ENCODE assay signal across 8 cellular contexts in the genomic region with DNA sequence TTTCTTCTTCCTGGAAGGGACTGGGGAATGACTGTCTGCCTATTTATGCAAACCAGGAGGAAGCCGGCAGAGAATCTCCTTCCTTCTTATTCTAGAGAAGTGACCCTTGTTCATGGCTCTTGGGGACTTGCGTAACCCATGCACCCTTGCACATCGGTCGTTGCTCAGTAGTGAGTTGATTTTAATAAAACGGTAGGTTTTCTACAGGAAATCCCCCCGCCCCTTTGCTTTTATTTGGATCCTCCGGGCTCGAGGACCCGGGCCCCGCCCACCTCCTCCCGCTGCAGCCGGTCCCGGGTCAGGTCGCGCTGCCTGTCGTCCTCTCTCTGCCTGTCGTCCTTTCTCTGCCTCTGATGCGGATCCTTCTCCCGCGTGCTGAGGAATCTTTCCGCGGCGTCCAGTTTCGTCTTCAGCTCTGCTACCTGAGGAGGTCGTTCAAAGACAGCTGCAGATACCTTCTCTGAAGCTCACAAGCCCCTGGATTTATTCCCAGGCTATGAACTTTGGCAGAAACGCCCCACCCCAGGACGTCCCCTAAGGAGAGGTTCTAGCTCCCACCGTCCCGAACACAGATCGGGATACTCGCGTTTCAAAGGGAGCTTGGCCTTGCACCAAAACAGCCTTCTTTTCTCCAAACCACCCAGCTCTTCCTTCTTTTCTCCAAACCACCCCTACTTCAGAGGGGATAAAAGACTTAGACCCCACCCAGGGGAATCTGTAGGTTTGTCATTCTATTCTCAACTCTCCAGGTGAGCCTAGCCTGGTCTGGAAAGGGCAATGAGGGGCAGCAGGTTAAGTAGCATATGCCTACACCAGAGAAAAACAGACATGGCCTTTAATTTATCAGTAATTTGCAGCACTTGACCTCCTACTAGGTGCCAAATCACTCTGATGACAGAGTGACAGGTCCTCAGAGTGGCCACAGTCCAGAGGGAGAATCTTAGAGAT. TPM values are rescaled to one million over a fixed set of nuclear protein-coding genes. Genes with fewer than 3 reads are reported as not detected.
DNase-seq lines count a peak whose midpoint lies in the region; ATAC-seq, FAIRE-seq and TF ChIP-seq lines count a peak whose summit lies in the region.

No MANE protein-coding gene starts in this region.

- 0 out of 2 replicates have a peak overlapping the region, but pooled peaks have one; percentile 38 for H3K14ac ChIP-seq in IMR-90 (replicated peaks; ENCODE audit: low read depth, low read length)

- intact Hi-C loops in IMR-90 (cut with micrococcal nuclease) = no loop called here

- H3K27ac Mint-ChIP-seq in neural progenitor cell = peak overlapping the region; percentile 46

- H3K18ac ChIP-seq in IMR-90 (ENCODE audit: low read depth, low read length) = peak overlapping the region; percentile 8; the same call in 1 of the 2 replicates

- H2BK5ac ChIP-seq in IMR-90 (ENCODE audit: low read depth, low read length, poor library complexity, severe bottlenecking) = no peak overlapping the region

- peak overlapping the region; percentile 15; the same call in 1 of the 2 replicates for H4K5ac ChIP-seq in IMR-90 (ENCODE audit: low read depth, low read length)

- H3K4me1 Mint-ChIP-seq in neural progenitor cell = peaks cover 8% of the 10 kb centered on the region

- H3K56ac ChIP-seq in IMR-90 (ENCODE audit: extremely low read depth, insufficient read depth, low read length) = no peak overlapping the region

- peaks cover 2% of the 10 kb centered on the region for H3K27me3 Mint-ChIP-seq in neural progenitor cell (ENCODE audit: insufficient read depth, low read depth)

- H3K9ac ChIP-seq in IMR-90 (ENCODE audit: low read depth, low read length) = peak overlapping the region; percentile 36; the same call in 1 of the 2 replicates
- H3K9ac ChIP-seq in neural progenitor cell = no peak overlapping the region

- TF ChIP-seq POLR2A in IMR-90 (IDR thresholded peaks at IDR 0.05; ENCODE audit: low read depth, low read length) = no peak

- dilution Hi-C loops in IMR-90 (cut with HindIII; ENCODE audit: low sequenced_read_pairs, unreplicated experiment) = no loop called here

- H3K9me3 ChIP-seq in IMR-90 (ENCODE audit: control insufficient read depth, insufficient read depth, low read length) (no peaks in the 10 kb centered on the region), neural progenitor cell (ENCODE audit: low read depth) (no peaks in the 10 kb centered on the region)

- CTCF ChIA-PET in IMR-90 (lab: Yijun Ruan, JAX) = interaction anchor here (1.0 kb wide), 1 partner anchor 10 kb away, joined by 4 read pairs; no protein-coding TSS in a partner anchor

- H4K8ac ChIP-seq in IMR-90 (ENCODE audit: low read depth in 2 of 2, low read length in 2 of 2) = peak overlapping the region; percentile 2 to 87; a peak in 2 of 4 replicates

- H3K27me3 ChIP-seq in IMR-90 (ENCODE audit: control insufficient read depth, insufficient read depth, low read length) (no peaks in the 10 kb centered on the region), neural progenitor cell (peaks cover 21% of the 10 kb centered on the region)

- H3K4me3 ChIP-seq in IMR-90 (ENCODE audit: insufficient read depth, low read depth, low read length) = peak overlapping the region; percentile 40
- H3K4me3 ChIP-seq in fibroblast of the aortic adventitia (ENCODE audit: low read depth, low read length) = peak overlapping the region; percentile 63
- peak overlapping the region; percentile 71 for H3K4me3 ChIP-seq in neural progenitor cell

- peak overlapping the region; percentile 20 for H4K91ac ChIP-seq in IMR-90 (ENCODE audit: insufficient read depth, low read depth, low read length)

- peak overlapping the region; percentile 94 for H3K4me3 Mint-ChIP-seq in neural progenitor cell

- peak overlapping the region; percentile 82 for H3K4me2 ChIP-seq in IMR-90 (ENCODE audit: low read depth, low read length)
- peak overlapping the region; percentile 83 for H3K4me2 ChIP-seq in neural progenitor cell

- ATAC-seq in IMR-90 (ENCODE audit: low read depth) (peak; percentile 69), GM21528 (IDR thresholded peaks at IDR 0.05; ENCODE audit: low FRiP score, unreplicated experiment) (no peak)

- H4K20me1 ChIP-seq in IMR-90 (ENCODE audit: insufficient read depth, low read length) = no peaks in the 10 kb centered on the region
- no peaks in the 10 kb centered on the region for H4K20me1 ChIP-seq in neural progenitor cell (ENCODE audit: low read depth)

- H2AFZ ChIP-seq in IMR-90 (replicated peaks; ENCODE audit: low read length, poor library complexity) (peak overlapping the region; percentile 72), neural progenitor cell (replicated peaks) (peak overlapping the region; percentile 98)

- H2AK5ac ChIP-seq in IMR-90 (ENCODE audit: low read depth, low read length) = no peak overlapping the region

- H3K27ac ChIP-seq in IMR-90 (ENCODE audit: insufficient read depth, low read length) (no peak overlapping the region), neural progenitor cell (no peak overlapping the region)

- in situ Hi-C loops in IMR-90 (cut with MboI; ENCODE audit: low sequenced_read_pairs) = no loop called here

- peak; percentile 59 for DNase-seq in AG08396 (ENCODE audit: low spot score)
- DNase-seq in IMR-90 = peak; percentile 15
- DNase-seq in activated T-cell treated with anti-CD3 and anti-CD28 coated beads, Interleukin-2, amount 50 U/mL, for 1 hour = peak; percentile 45
- peak; percentile 24 for DNase-seq in fibroblast of the aortic adventitia (ENCODE audit: low read depth)
- peak; percentile 77 for DNase-seq in neural progenitor cell (ENCODE audit: low spot score)
- DNase-seq in GM19240 (ENCODE audit: insufficient read length, low spot score) = no peak
- DNase-seq in GM19239 (ENCODE audit: insufficient read length, low spot score) = no peak

- no peaks in the 10 kb centered on the region for H3K9me1 ChIP-seq in IMR-90 (ENCODE audit: insufficient read depth, low read length)

- H3K79me1 ChIP-seq in IMR-90 (ENCODE audit: low read depth in 1 of 2, low read length in 2 of 2) = no peaks in the 10 kb centered on the region

- no peaks in the 10 kb centered on the region for H3F3A ChIP-seq in neural progenitor cell (ENCODE audit: low read depth)

- H2BK15ac ChIP-seq in IMR-90 (ENCODE audit: low read depth, low read length) = 0 out of 3 replicates have a peak overlapping the region, but pooled peaks have one; percentile 12

- no peak for TF ChIP-seq RAD21 in IMR-90 (IDR thresholded peaks at IDR 0.05; ENCODE audit: low read length)

- peak overlapping the region; percentile 11; the same call in 1 of the 2 replicates for H3K23ac ChIP-seq in IMR-90 (ENCODE audit: low read depth, low read length)

- H3K9me3 Mint-ChIP-seq in neural progenitor cell = no peaks in the 10 kb centered on the region

- no peaks in the 10 kb centered on the region for H3K4me1 ChIP-seq in IMR-90 (ENCODE audit: control insufficient read depth, insufficient read depth, low read length)
- peaks cover 3% of the 10 kb centered on the region for H3K4me1 ChIP-seq in neural progenitor cell

- H3K36me3 ChIP-seq in IMR-90 (ENCODE audit: control insufficient read depth, insufficient read depth, low read length) (no peaks in the 10 kb centered on the region), neural progenitor cell (no peaks in the 10 kb centered on the region)

- no peak overlapping the region for H2AK9ac ChIP-seq in IMR-90 (replicated peaks; ENCODE audit: low read depth, low read length, poor library complexity)

- H2BK20ac ChIP-seq in IMR-90 (ENCODE audit: low read depth, low read length) = no peak overlapping the region

- peak overlapping the region; percentile 30; the same call in 1 of the 2 replicates for H3K4ac ChIP-seq in IMR-90 (ENCODE audit: low read depth, low read length)

- 3% methylated on average over 12 of the region's 32 CpGs; no CpG with 5 or more reads in 1 of the 2 experiments for WGBS in IMR-90 (ENCODE audit: extremely low coverage in 2 of 2, insufficient read length in 1 of 2), 2 experiments

- H2BK120ac ChIP-seq in IMR-90 (ENCODE audit: low read depth, low read length) = peak overlapping the region; percentile 41

- no peaks in the 10 kb centered on the region for H3K36me3 Mint-ChIP-seq in neural progenitor cell

- no peaks in the 10 kb centered on the region for H3K79me2 ChIP-seq in neural progenitor cell (ENCODE audit: low read depth)

- POLR2A ChIA-PET in IMR-90 (lab: Charles Lee; ENCODE audit: unreplicated experiment) = no interaction called here

- no TSS peak for BruUV-seq in IMR-90 (replicated peaks; lab: Mats Ljungman, UMichigan)

- FAIRE-seq in GM19239 (lab: Jason Lieb, UNC) = no peak

- TF ChIP-seq CTCF in IMR-90 (conservative IDR thresholded peaks at IDR 0.05; ENCODE audit: low read depth, low read length) (no peak), fibroblast of the aortic adventitia (IDR thresholded peaks at IDR 0.05; ENCODE audit: insufficient read depth, low read length) (no peak), neural progenitor cell (IDR thresholded peaks at IDR 0.05) (no peak)

TF ChIP-seq in IMR-90, 13 proteins besides CTCF, POLR2A, EP300 and RAD21:
- TF ChIP-seq CEBPB (IDR thresholded peaks at IDR 0.05; ENCODE audit: low read depth, low read length) (peak; percentile 73), USF2 (IDR thresholded peaks at IDR 0.05; ENCODE audit: low read depth, low read length) (no peak)

RNA-seq across cellular contexts. Expression of gene TNIP3, which starts 7.0 kb away (rescaled TPM):
- total RNA-seq in IMR-90 (2012; rRNA removed) (0.18 and 0.28 TPM in 2 replicates), fibroblast of the aortic adventitia (ENCODE audit: low replicate concordance) (0.72 TPM in 1 of 2 replicates, not detected in the other), neural progenitor cell (ENCODE audit: low replicate concordance) (not detected in 2 replicates)
- polyA plus RNA-seq in IMR-90 (2012; rRNA removed) = 0.10 TPM in 2 replicates
- 0.03 and 0.09 TPM in 2 replicates for polyA plus RNA-seq in IMR-90 (2012; cell fraction: cytosol; rRNA removed)
- polyA plus RNA-seq in IMR-90 (2012; cell fraction: nucleus; rRNA removed; ENCODE audit: low replicate concordance) = 0.07 TPM in 1 of 2 replicates, not detected in the other

Comparison
In these comparisons a context has a peak if more than half of its experiments do, and no peak if none do; other contexts are left out.
1. DNase-seq: peak in AG08396 (single experiment), IMR-90 (single experiment), activated T-cell treated with anti-CD3 and anti-CD28 coated beads, Interleukin-2, amount 50 U/mL, for 1 hour (single experiment), fibroblast of the aortic adventitia (single experiment) and neural progenitor cell (single experiment); none in GM19240 (single experiment) and GM19239 (single experiment).
2. Peak in every context shown above with its lines, with median percentiles within 50 percentile points of each other: H3K4me3 ChIP-seq.